ENCODE assay signal across 28 cellular contexts in the genomic region with DNA sequence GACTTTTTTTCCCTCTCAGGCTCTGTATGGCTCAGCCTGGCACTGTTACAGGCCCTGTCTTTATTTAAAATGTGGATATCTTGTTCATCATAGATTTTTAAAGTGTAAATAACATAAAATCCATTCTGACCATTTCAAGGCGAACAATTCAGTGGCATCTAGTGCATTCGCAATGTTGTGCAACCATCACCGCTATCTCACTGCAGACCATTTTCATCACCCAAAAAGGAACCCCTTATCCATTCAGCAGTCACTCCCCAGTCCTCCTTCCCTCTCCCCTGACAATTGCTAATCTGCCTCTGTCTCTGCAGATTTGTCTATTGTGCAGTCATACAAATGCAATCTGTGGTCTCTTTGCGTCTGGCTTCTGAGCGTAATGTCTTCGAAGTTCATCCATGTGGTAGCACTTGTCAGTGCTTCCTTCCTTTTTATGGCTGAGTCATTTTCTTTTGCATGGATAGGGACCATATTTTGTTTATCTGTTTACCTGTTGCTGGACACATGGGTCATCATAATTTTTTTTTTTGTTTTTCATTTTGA.
"Had no signal": no experiment of that assay in that cellular context is flagged by ENCODE, and none has a peak within 500 bp of the region (broad histone marks: within the 10 kb centered on the region; RNA-seq: fewer than 3 reads in every experiment).

No MANE protein-coding gene starts in this region.

- H3K4me1 Mint-ChIP-seq: mesothelial cell of epicardium; naive B cell; naive thymus-derived CD8-positive, alpha-beta T cell had no signal

- H3K36me3 Mint-ChIP-seq: mesothelial cell of epicardium, naive B cell had no signal

- H3K4me1 ChIP-seq: esophagus squamous epithelium, gastrocnemius medialis, heart right ventricle, left lung, lower lobe of right lung had no signal

- ATAC-seq: effector memory CD8-positive, alpha-beta T cell; esophagus mucosa; gastrocnemius medialis; heart right ventricle; left cardiac atrium; left lung; left ventricle myocardium superior; lower lobe of right lung; mucosa of descending colon; naive thymus-derived CD8-positive, alpha-beta T cell had no signal

- H3K27me3 ChIP-seq: gastrocnemius medialis had no signal

- DNase-seq: cortex of kidney; effector CD8-positive, alpha-beta T cell; effector memory CD8-positive, alpha-beta T cell; endodermal cell; erythroblast; esophagus squamous epithelium; foreskin fibroblast; foreskin melanocyte; gastrocnemius medialis; glutamatergic neuron; head of caudate nucleus; heart right ventricle; hippocampal formation; left cardiac atrium; left lung; left ventricle myocardium superior; lower lobe of right lung; mesenchymal stem cell; mucosa of descending colon; naive B cell; naive thymus-derived CD8-positive, alpha-beta T cell had no signal

- H3K36me3 ChIP-seq: esophagus squamous epithelium, gastrocnemius medialis, heart right ventricle, left lung, lower lobe of right lung had no signal

- H3K4me3 ChIP-seq: esophagus squamous epithelium, gastrocnemius medialis, heart right ventricle, left lung, lower lobe of right lung, mucosa of descending colon had no signal

- H3K9me3 ChIP-seq: gastrocnemius medialis had no signal

- H3K27ac Mint-ChIP-seq: dendritic cell treated with granulocyte-macrophage colony-stimulating factor and Interleukin-4, amounts not matched to agents 40 ng/mL and 50 ng/mL, for 4 days; effector memory CD8-positive, alpha-beta T cell; endodermal cell; mesothelial cell of epicardium; naive thymus-derived CD8-positive, alpha-beta T cell had no signal

- H3K4me3 Mint-ChIP-seq: dendritic cell treated with granulocyte-macrophage colony-stimulating factor and Interleukin-4, amounts not matched to agents 40 ng/mL and 50 ng/mL, for 4 days; effector memory CD8-positive, alpha-beta T cell; endodermal cell; mesothelial cell of epicardium; naive B cell; naive thymus-derived CD8-positive, alpha-beta T cell had no signal

- H3K27ac ChIP-seq: epithelial cell of prostate, esophagus squamous epithelium, gastrocnemius medialis, heart right ventricle, left lung, lower lobe of right lung had no signal

- FAIRE-seq: endometrium, islet of Langerhans, keratinocyte had no signal
